In the genomic region with DNA sequence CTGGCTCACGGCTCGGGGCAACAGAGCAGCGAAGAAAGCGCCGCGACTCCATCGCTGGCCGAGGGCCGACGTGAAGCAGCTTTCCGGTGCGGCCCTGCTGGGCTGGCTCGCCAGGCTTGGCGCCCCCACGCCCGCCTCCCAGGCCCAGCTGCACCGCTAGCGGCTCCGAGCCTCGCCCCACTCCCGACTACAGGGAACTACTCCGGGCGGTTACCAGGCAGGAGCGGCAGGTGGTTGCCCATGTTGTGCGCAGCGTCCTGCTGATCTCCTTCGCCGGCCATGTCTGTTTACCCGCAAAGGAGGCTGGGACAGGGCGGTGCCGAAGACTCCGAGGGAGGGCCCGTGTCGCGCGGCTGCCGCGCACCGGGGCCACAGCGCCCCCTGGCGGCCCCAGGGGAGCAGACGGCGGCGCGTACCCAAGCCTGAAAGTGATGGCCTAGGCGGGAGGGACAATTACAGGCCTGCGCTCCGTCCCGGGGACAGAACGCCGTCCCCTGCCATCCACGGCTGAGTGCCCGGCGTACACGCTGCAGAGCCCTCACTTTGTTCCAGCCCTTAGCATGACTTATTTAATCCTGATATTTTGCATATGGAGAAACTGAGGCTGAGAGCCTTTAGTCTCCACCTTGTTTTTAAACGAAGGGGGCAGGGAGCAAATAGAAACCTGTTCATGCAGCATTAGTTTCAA, we compare ENCODE assay signal across 8 cellular contexts. TPM values are rescaled to one million over a fixed set of nuclear protein-coding genes. Genes with fewer than 3 reads are reported as not detected.
DNase-seq lines count a peak whose midpoint lies in the region; ATAC-seq and TF ChIP-seq lines count a peak whose summit lies in the region.

A gene (minus strand): TSS at position 285 of the 688 bp plus-strand sequence. CDS start 4 bp downstream, at position 281.

- no peaks in the 10 kb centered on the region for H3K9me3 Mint-ChIP-seq in activated B cell treated with CpG ODN at 0.5 μM for 24 hours

- ATAC-seq in HG03064 (IDR thresholded peaks at IDR 0.05; ENCODE audit: low read depth, unreplicated experiment): peak; percentile 99
- ATAC-seq in activated B cell treated with CpG ODN at 0.5 μM for 24 hours (ENCODE audit: low read depth): peak; percentile 99

- H3K4me3 Mint-ChIP-seq in activated B cell treated with CpG ODN at 0.5 μM for 24 hours: peak within 1 kb of the TSS; percentile 91

- DNase-seq in AG04449 (ENCODE audit: low read depth, low spot score) (no peak), NCI-H2227 (lab: John Stamatoyannopoulos, UW; ENCODE audit: unreplicated experiment) (peak; percentile 88), activated B cell treated with CpG ODN at 0.5 μM for 24 hours (peak; percentile 90), cardiac fibroblast (ENCODE audit: low read depth in 2 of 2) (peak; percentile 84 to 87), inferior parietal cortex (ENCODE audit: extremely low spot score) (peak; percentile 95)
- peak; percentile 79 for DNase-seq in stimulated activated CD4-positive, alpha-beta T cell treated with anti-CD3 and anti-CD28 coated beads, Interleukin-12 subunit alpha, Interleukin-12 subunit beta, amount 100 ng/mL, for 24 hours (ENCODE audit: low read depth in 2 of 2)

- H3K4me3 ChIP-seq in AG04449 (ENCODE audit: low read depth, low read length) (peak within 1 kb of the TSS; percentile 89), cardiac fibroblast (replicated peaks in 1 of 2; ENCODE audit: low read depth in 2 of 2, low read length in 2 of 2) (peak within 1 kb of the TSS; percentile 81 to 91)

- POLR2A ChIA-PET in AG04449 (lab: Yijun Ruan, JAX): interaction anchor here (0.9 kb wide), 1 partner anchor 19 kb away, joined by 3 read pairs; no protein-coding TSS in a partner anchor
- POLR2A ChIA-PET in activated B cell treated with CpG ODN at 0.5 μM for 24 hours (lab: Charles Lee): interaction anchor here (0.6 to 1.1 kb wide), 2 partner anchors 8 to 1314 kb away, joined by 3 read pairs; a partner anchor contains a TSS

- intact Hi-C loops in activated B cell treated with CpG ODN at 0.5 μM for 24 hours (cut with micrococcal nuclease): loop anchor here (1.0 to 5.0 kb wide), 4 partner anchors 53 to 1943 kb away; a partner anchor contains a TSS

- H3K27ac Mint-ChIP-seq in activated B cell treated with CpG ODN at 0.5 μM for 24 hours: peak within 1 kb of the TSS; percentile 72

- CTCF ChIA-PET in AG04449 (lab: Yijun Ruan, JAX) (interaction anchor here (0.8 to 2.5 kb wide), 10 partner anchors 9 to 50 kb away, joined by 3 to 14 read pairs (median 4); no protein-coding TSS in a partner anchor), activated B cell treated with CpG ODN at 0.5 μM for 24 hours (lab: Charles Lee) (interaction anchor here (0.6 to 1.4 kb wide), 5 partner anchors 9 to 1111 kb away, joined by 3 to 4 read pairs (median 3); no protein-coding TSS in a partner anchor)

- TF ChIP-seq POLR2A in GM18526 (IDR thresholded peaks at IDR 0.05; ENCODE audit: extremely low read depth, insufficient read length): peak; percentile 81

- H3K27me3 Mint-ChIP-seq in activated B cell treated with CpG ODN at 0.5 μM for 24 hours: no peaks in the 10 kb centered on the region

- TF ChIP-seq CTCF in AG04449 (IDR thresholded peaks at IDR 0.05; ENCODE audit: insufficient read depth, low read length, missing control alignments) (peak; percentile 90), activated B cell treated with CpG ODN at 0.5 μM for 24 hours (IDR thresholded peaks at IDR 0.05) (peak; percentile 51), cardiac fibroblast (IDR thresholded peaks at IDR 0.05; ENCODE audit: low read depth, low read length) (peak; percentile 68)

- peaks cover 40% of the 10 kb centered on the region for H3K4me1 Mint-ChIP-seq in activated B cell treated with CpG ODN at 0.5 μM for 24 hours

- peaks cover 24% of the 10 kb centered on the region for H3K36me3 Mint-ChIP-seq in activated B cell treated with CpG ODN at 0.5 μM for 24 hours (ENCODE audit: low read depth)

RNA-seq across cellular contexts. Expression of the gene that starts here (rescaled TPM):
- total RNA-seq in activated B cell treated with CpG ODN at 0.5 μM for 24 hours: 47.8 and 58.2 TPM in 2 replicates
